Comparison of ENCODE assay signal across 24 cellular contexts in genomic region chr5:128649183-128649582, GRCh38.
DNase-seq lines count a peak whose midpoint lies in the region; ATAC-seq and TF ChIP-seq lines count a peak whose summit lies in the region.
"Had no signal": no experiment of that assay in that cellular context is flagged by ENCODE, and none has a peak within 500 bp of the region (broad histone marks: within the 10 kb centered on the region; RNA-seq: fewer than 3 reads in every experiment).

No MANE protein-coding gene starts in this region.

- H3K9me2 ChIP-seq in HCT116 (ENCODE audit: insufficient read depth): no peaks in the 10 kb centered on the region

- no peak for ATAC-seq in HCT116
- ATAC-seq: activated naive CD4-positive, alpha-beta T cell treated with anti-CD3 and anti-CD28 coated beads, Interleukin-2, amount 50 U/mL, for 72 hours; activated T-helper 17 cell treated with anti-CD3 and anti-CD28 coated beads, Interleukin-2, amount 50 U/mL, for 72 hours; esophagus mucosa had no signal

- TF ChIP-seq RAD21 in HCT116 (IDR thresholded peaks at IDR 0.05; ENCODE audit: low read depth): no peak

- H3K4me3 Mint-ChIP-seq in chondrocyte (ENCODE audit: unreplicated experiment): no peak overlapping the region
- H3K4me3 Mint-ChIP-seq in activated naive CD8-positive, alpha-beta T cell treated with anti-CD3 and anti-CD28 coated beads for 36 hours: no peak overlapping the region
- H3K4me3 Mint-ChIP-seq: activated CD4-positive, alpha-beta T cell treated with anti-CD3 and anti-CD28 coated beads, Interleukin-2, amount 10 ng/mL, durations not matched to agents 7 days and 5 days; activated T-helper 17 cell treated with anti-CD3 and anti-CD28 coated beads, Interleukin-2, amount 50 U/mL, for 72 hours had no signal

- intact Hi-C loops in HCT116 (cut with micrococcal nuclease): no loop called here

- POLR2A ChIA-PET in HCT116 (lab: Charles Lee): no interaction called here

- H3K36me3 Mint-ChIP-seq in chondrocyte (ENCODE audit: low read depth): peaks cover 8% of the 10 kb centered on the region
- H3K36me3 Mint-ChIP-seq in activated naive CD8-positive, alpha-beta T cell treated with anti-CD3 and anti-CD28 coated beads for 36 hours: no peaks in the 10 kb centered on the region

- no peak for TF ChIP-seq POLR2A in HCT116 (IDR thresholded peaks at IDR 0.05; ENCODE audit: borderline replicate concordance, extremely low read depth, insufficient read depth, insufficient read length)

- TF ChIP-seq CTCF in HCT116 (IDR thresholded peaks at IDR 0.05 in 2 of 3, conservative IDR thresholded peaks at IDR 0.05 in 1 of 3; ENCODE audit: borderline replicate concordance in 1 of 3, insufficient read depth in 1 of 3, low read depth in 2 of 3, low read length in 2 of 3) (no peak), chondrocyte (IDR thresholded peaks at IDR 0.05) (no peak), fibroblast of villous mesenchyme (IDR thresholded peaks at IDR 0.05; ENCODE audit: insufficient read depth, low read depth, low read length) (no peak)

- no peak overlapping the region; the same call in 1 of the 2 replicates for H3K4me3 ChIP-seq in ACC112 (ENCODE audit: low read depth, low read length)
- H3K4me3 ChIP-seq in HCT116 (replicated peaks in 1 of 2; ENCODE audit: low read depth in 1 of 2, low read length in 2 of 2): no peak overlapping the region
- no peak overlapping the region for H3K4me3 ChIP-seq in fibroblast of villous mesenchyme (ENCODE audit: low read depth, low read length)
- H3K4me3 ChIP-seq: prostate gland, SK-N-MC, skin epidermis had no signal

- peaks cover 42% of the 10 kb centered on the region for H3K4me1 Mint-ChIP-seq in chondrocyte (ENCODE audit: low read depth)
- H3K4me1 Mint-ChIP-seq in activated naive CD8-positive, alpha-beta T cell treated with anti-CD3 and anti-CD28 coated beads for 36 hours: no peaks in the 10 kb centered on the region
- H3K4me1 Mint-ChIP-seq: activated CD4-positive, alpha-beta T cell treated with anti-CD3 and anti-CD28 coated beads, Interleukin-2, amount 10 ng/mL, durations not matched to agents 7 days and 5 days; activated T-helper 17 cell treated with anti-CD3 and anti-CD28 coated beads, Interleukin-2, amount 50 U/mL, for 72 hours had no signal

- H3K27ac Mint-ChIP-seq in chondrocyte (ENCODE audit: unreplicated experiment): peak overlapping the region; percentile 82
- H3K27ac Mint-ChIP-seq in activated naive CD8-positive, alpha-beta T cell treated with anti-CD3 and anti-CD28 coated beads for 36 hours: no peak overlapping the region
- H3K27ac Mint-ChIP-seq: activated CD4-positive, alpha-beta T cell treated with anti-CD3 and anti-CD28 coated beads, Interleukin-2, amount 10 ng/mL, durations not matched to agents 7 days and 5 days; activated naive CD4-positive, alpha-beta T cell treated with anti-CD3 and anti-CD28 coated beads, Interleukin-2, amount 50 U/mL, for 72 hours; activated T-helper 17 cell treated with anti-CD3 and anti-CD28 coated beads, Interleukin-2, amount 50 U/mL, for 72 hours had no signal

- H3K36me3 ChIP-seq in ACC112 (ENCODE audit: insufficient read depth, low read length): no peaks in the 10 kb centered on the region
- no peaks in the 10 kb centered on the region for H3K36me3 ChIP-seq in HCT116 (ENCODE audit: control insufficient read depth in 1 of 2, insufficient read depth in 2 of 2, low read length in 2 of 2)
- H3K36me3 ChIP-seq: neutrophil, prostate gland had no signal

- no peak for DNase-seq in HCT116 (ENCODE audit: low read depth, low spot score)
- DNase-seq in chondrocyte (ENCODE audit: low spot score): no peak
- peak; percentile 78 for DNase-seq in fibroblast of villous mesenchyme (ENCODE audit: low read depth)
- no peak for DNase-seq in activated CD8-positive, alpha-beta memory T cell treated with anti-CD3 and anti-CD28 coated beads for 24 hours
- DNase-seq in activated naive CD8-positive, alpha-beta T cell treated with anti-CD3 and anti-CD28 coated beads for 36 hours: no peak
- DNase-seq in SIG-M5 (lab: John Stamatoyannopoulos, UW): no peak
- no peak for DNase-seq in substantia nigra (lab: John Stamatoyannopoulos, UW)
- DNase-seq: activated CD4-positive, alpha-beta T cell treated with anti-CD3 and anti-CD28 coated beads, Interleukin-2, amount 10 ng/mL, durations not matched to agents 7 days and 5 days; C1 segment of cervical spinal cord; Calu3; effector CD8-positive, alpha-beta T cell; head of caudate nucleus; NCI-H1092; NCI-H187 treated with DMSO at 0.1 percent for 48 hours; NCI-H69 had no signal

- H3K27me3 Mint-ChIP-seq in chondrocyte (ENCODE audit: low read depth): no peaks in the 10 kb centered on the region
- H3K27me3 Mint-ChIP-seq in activated naive CD8-positive, alpha-beta T cell treated with anti-CD3 and anti-CD28 coated beads for 36 hours: no peaks in the 10 kb centered on the region
- H3K27me3 Mint-ChIP-seq: activated CD4-positive, alpha-beta T cell treated with anti-CD3 and anti-CD28 coated beads, Interleukin-2, amount 10 ng/mL, durations not matched to agents 7 days and 5 days had no signal

- H3K27ac ChIP-seq in ACC112 (ENCODE audit: low read depth, low read length) (peak overlapping the region; percentile 58), HCT116 (ENCODE audit: low read depth, low read length) (no peak overlapping the region), substantia nigra (ENCODE audit: low read depth, low read length, poor library complexity, severe bottlenecking) (no peak overlapping the region)
- H3K27ac ChIP-seq: neutrophil, prostate gland, SK-N-MC, skin epidermis, VCaP had no signal

- no peak overlapping the region for H2AFZ ChIP-seq in ACC112 (ENCODE audit: low read length, unreplicated experiment)
- H2AFZ ChIP-seq in HCT116 (ENCODE audit: low read depth, low read length, poor library complexity, severe bottlenecking): no peak overlapping the region

- no peaks in the 10 kb centered on the region for H3K9me3 ChIP-seq in HCT116 (ENCODE audit: control insufficient read depth in 1 of 2, insufficient read depth in 1 of 2, low read depth in 1 of 2, low read length in 2 of 2)
- H3K9me3 ChIP-seq: neutrophil, prostate gland had no signal

- CTCF ChIA-PET in HCT116 (lab: Charles Lee): no interaction called here

- no peaks in the 10 kb centered on the region for H4K20me1 ChIP-seq in HCT116 (ENCODE audit: insufficient read depth)

- no peak overlapping the region for H3K9ac ChIP-seq in HCT116 (ENCODE audit: low read length)

- BruUV-seq in HCT116 (replicated peaks; lab: Mats Ljungman, UMichigan): no TSS peak

- no peak overlapping the region for H3K4me2 ChIP-seq in HCT116 (ENCODE audit: low read length)

- peaks cover 35% of the 10 kb centered on the region for H3K4me1 ChIP-seq in ACC112 (ENCODE audit: control insufficient read depth, insufficient read depth, low read length, unreplicated experiment)
- no peaks in the 10 kb centered on the region for H3K4me1 ChIP-seq in HCT116 (ENCODE audit: control insufficient read depth in 1 of 2, insufficient read depth in 2 of 2, low read length in 2 of 2)
- H3K4me1 ChIP-seq: prostate gland had no signal

- H3K27me3 ChIP-seq in ACC112 (ENCODE audit: insufficient read depth, low read length): no peaks in the 10 kb centered on the region
- no peaks in the 10 kb centered on the region for H3K27me3 ChIP-seq in HCT116 (ENCODE audit: insufficient read depth, low read length)
- H3K27me3 ChIP-seq: neutrophil had no signal

- H3K79me2 ChIP-seq in ACC112 (ENCODE audit: control insufficient read depth, insufficient read depth, low read length, unreplicated experiment) (no peaks in the 10 kb centered on the region), HCT116 (ENCODE audit: insufficient read depth, low read length) (no peaks in the 10 kb centered on the region)

- RAD21 ChIA-PET in HCT116 (lab: Charles Lee; ENCODE audit: low non-redundant PET in 1 of 2, low total read pairs in 2 of 2, uncharacterized antibody in 2 of 2, unreplicated experiment in 2 of 2): no interaction called here

- H3K9me3 Mint-ChIP-seq in chondrocyte (ENCODE audit: low read depth): peaks cover 19% of the 10 kb centered on the region
- peaks cover 9% of the 10 kb centered on the region for H3K9me3 Mint-ChIP-seq in activated naive CD8-positive, alpha-beta T cell treated with anti-CD3 and anti-CD28 coated beads for 36 hours
- H3K9me3 Mint-ChIP-seq: activated T-helper 17 cell treated with anti-CD3 and anti-CD28 coated beads, Interleukin-2, amount 50 U/mL, for 72 hours had no signal

TF ChIP-seq in HCT116, 20 proteins besides CTCF, POLR2A, EP300 and RAD21:
- TF ChIP-seq JUND (IDR thresholded peaks at IDR 0.05) (0 out of 2 replicates have a peak, but pooled peaks have one; percentile 10), ELF1 (IDR thresholded peaks at IDR 0.05; ENCODE audit: borderline replicate concordance, low read depth) (no peak)
TF ChIP-seq in HCT116: peak in this region for 1.
